Comparison of ENCODE assay signal across 1 cellular context in genomic region chr11:108588287-108588686, GRCh38.
TF ChIP-seq lines count a peak whose summit lies in the region.

No MANE protein-coding gene starts in this region.

TF ChIP-seq in GM12878, 131 proteins besides CTCF, POLR2A, EP300 and RAD21:
- no peak for TF ChIP-seq ATF3 (IDR thresholded peaks at IDR 0.05; ENCODE audit: borderline replicate concordance, extremely low read depth, low read depth, low read length)
- TF ChIP-seq MEF2B (IDR thresholded peaks at IDR 0.05; ENCODE audit: partially characterized antibody, poor library complexity, severe bottlenecking), result no peak
- TF ChIP-seq BHLHE40 (IDR thresholded peaks at IDR 0.05; ENCODE audit: borderline replicate concordance in 1 of 2, low read depth in 2 of 2, low read length in 1 of 2), result no peak
- TF ChIP-seq IRF3 (IDR thresholded peaks at IDR 0.05), result no peak
- TF ChIP-seq ZNF207 (IDR thresholded peaks at IDR 0.05; ENCODE audit: borderline replicate concordance), result no peak
- TF ChIP-seq BACH1 (IDR thresholded peaks at IDR 0.05; ENCODE audit: borderline replicate concordance), result no peak
- no peak for TF ChIP-seq TCF7 (IDR thresholded peaks at IDR 0.05; ENCODE audit: borderline replicate concordance)
- no peak for TF ChIP-seq MTA2 (IDR thresholded peaks at IDR 0.05; ENCODE audit: low read depth)
- no peak for TF ChIP-seq NR2C2 (IDR thresholded peaks at IDR 0.05; ENCODE audit: borderline replicate concordance, control insufficient read depth, insufficient read length, low read depth)
- TF ChIP-seq SMC3 (IDR thresholded peaks at IDR 0.05; ENCODE audit: borderline replicate concordance, low read length), result no peak
